In genomic region chr14:73753043-73753886, GRCh38 we compare ENCODE assay signal across 8 cellular contexts. TPM values are rescaled to one million over a fixed set of nuclear protein-coding genes. Genes with fewer than 3 reads are reported as not detected.
DNase-seq lines count a peak whose midpoint lies in the region; ATAC-seq and TF ChIP-seq lines count a peak whose summit lies in the region.

No MANE protein-coding gene starts in this region.

- peaks cover 18% of the 10 kb centered on the region for H3K27me3 Mint-ChIP-seq in GM23338 (ENCODE audit: insufficient read depth, low read depth, poor library complexity)
- H3K27me3 Mint-ChIP-seq in T-helper 1 cell treated with Interleukin-12 subunit alpha and Interleukin-12 subunit beta and Interleukin-4 antibody, amounts not matched to agents 30 μg/mL and 1 μg/mL, for 36 hours (ENCODE audit: low read depth), result no peaks in the 10 kb centered on the region

- H3K4me1 ChIP-seq in GM23338 (ENCODE audit: insufficient read depth) (peaks cover 12% of the 10 kb centered on the region), osteoblast (ENCODE audit: insufficient read depth, low read length) (peaks cover 69% of the 10 kb centered on the region)

- TF ChIP-seq CTCF in GM23338 (conservative IDR thresholded peaks at IDR 0.05; ENCODE audit: low read depth in 2 of 2) (no peak), osteoblast (IDR thresholded peaks at IDR 0.05; ENCODE audit: extremely low read depth, low read depth, low read length) (no peak)

- DNase-seq in GM23338 (ENCODE audit: low spot score) (no peak), epithelial cell of prostate (ENCODE audit: low read depth, low spot score) (no peak), osteoblast (ENCODE audit: insufficient read length, low spot score, missing footprints) (peak; percentile 82), NCI-H2227 treated with DMSO at 0.1 percent for 48 hours (lab: John Stamatoyannopoulos, UW) (no peak), SW480 (ENCODE audit: low spot score) (no peak), cerebellar cortex (ENCODE audit: low spot score) (no peak)

- H3K9me3 Mint-ChIP-seq in GM23338, result no peaks in the 10 kb centered on the region; the same call in 2 of the 3 replicates
- H3K9me3 Mint-ChIP-seq in T-helper 1 cell treated with Interleukin-12 subunit alpha and Interleukin-12 subunit beta and Interleukin-4 antibody, amounts not matched to agents 30 μg/mL and 1 μg/mL, for 36 hours, result no peaks in the 10 kb centered on the region

- H3K4me3 Mint-ChIP-seq in GM23338, result no peak overlapping the region
- peak overlapping the region; percentile 90 for H3K4me3 Mint-ChIP-seq in T-helper 1 cell treated with Interleukin-12 subunit alpha and Interleukin-12 subunit beta and Interleukin-4 antibody, amounts not matched to agents 30 μg/mL and 1 μg/mL, for 36 hours

- no peak overlapping the region for H3K4me3 ChIP-seq in GM23338
- no peak overlapping the region for H3K4me3 ChIP-seq in osteoblast (ENCODE audit: insufficient read depth, low read length)

- H3K27me3 ChIP-seq in GM23338 (ENCODE audit: insufficient read depth) (peaks cover 4% of the 10 kb centered on the region; the same call in 1 of the 2 replicates), osteoblast (ENCODE audit: insufficient read depth, low read length) (no peaks in the 10 kb centered on the region)

- H3K36me3 ChIP-seq in GM23338 (ENCODE audit: insufficient read depth), result no peaks in the 10 kb centered on the region
- H3K36me3 ChIP-seq in osteoblast (ENCODE audit: insufficient read depth, low read length), result no peaks in the 10 kb centered on the region

- H3K27ac Mint-ChIP-seq in GM23338, result peak overlapping the region; percentile 56; the same call in 1 of the 2 replicates
- H3K27ac Mint-ChIP-seq in T-helper 1 cell treated with Interleukin-12 subunit alpha and Interleukin-12 subunit beta and Interleukin-4 antibody, amounts not matched to agents 30 μg/mL and 1 μg/mL, for 36 hours, result peak overlapping the region; percentile 60

- H4K20me1 ChIP-seq in GM23338 (replicated peaks; ENCODE audit: insufficient read depth), result peaks cover 15% of the 10 kb centered on the region
- peaks cover 90% of the 10 kb centered on the region for H4K20me1 ChIP-seq in osteoblast (ENCODE audit: insufficient read depth, low read length)

- H2AFZ ChIP-seq in GM23338 (no peak overlapping the region), osteoblast (ENCODE audit: low read length) (no peak overlapping the region)

- H3K36me3 Mint-ChIP-seq in GM23338 (ENCODE audit: low read depth), result no peaks in the 10 kb centered on the region
- H3K36me3 Mint-ChIP-seq in T-helper 1 cell treated with Interleukin-12 subunit alpha and Interleukin-12 subunit beta and Interleukin-4 antibody, amounts not matched to agents 30 μg/mL and 1 μg/mL, for 36 hours (ENCODE audit: low read depth), result peaks cover 4% of the 10 kb centered on the region

- peaks cover 67% of the 10 kb centered on the region for H3K4me1 Mint-ChIP-seq in GM23338
- H3K4me1 Mint-ChIP-seq in T-helper 1 cell treated with Interleukin-12 subunit alpha and Interleukin-12 subunit beta and Interleukin-4 antibody, amounts not matched to agents 30 μg/mL and 1 μg/mL, for 36 hours (ENCODE audit: low read depth), result peaks cover 91% of the 10 kb centered on the region

- ATAC-seq in GM23338 (no peak), HG03565 (IDR thresholded peaks at IDR 0.05; ENCODE audit: unreplicated experiment) (no peak)

- H3F3A ChIP-seq in GM23338 (replicated peaks; ENCODE audit: low read depth), result no peaks in the 10 kb centered on the region

- H3K79me2 ChIP-seq in GM23338 (replicated peaks; ENCODE audit: insufficient read depth), result peaks cover 60% of the 10 kb centered on the region
- peaks cover 98% of the 10 kb centered on the region for H3K79me2 ChIP-seq in osteoblast (ENCODE audit: insufficient read depth, low read length)

- H3K4me2 ChIP-seq in GM23338 (no peak overlapping the region), osteoblast (ENCODE audit: insufficient read depth, low read length) (peak overlapping the region; percentile 19)

- H3K9me3 ChIP-seq in osteoblast (ENCODE audit: low read depth, low read length), result no peaks in the 10 kb centered on the region

- H3K9me2 ChIP-seq in GM23338 (ENCODE audit: insufficient read depth), result 0 out of 2 replicates have a peak, but pooled peaks cover 5% of the 10 kb centered on the region

- no peak overlapping the region for H3K27ac ChIP-seq in GM23338 (ENCODE audit: low read depth)
- H3K27ac ChIP-seq in epithelial cell of prostate, result peak overlapping the region; percentile 89
- H3K27ac ChIP-seq in osteoblast (ENCODE audit: low read depth, low read length), result peak overlapping the region; percentile 99

TF ChIP-seq in GM23338, 12 proteins besides CTCF, POLR2A, EP300 and RAD21 (continues in another document):
- TF ChIP-seq ZNF114 (CRISPR knock-in tag; IDR thresholded peaks at IDR 0.05) (no peak), ZNF331 (CRISPR knock-in tag; IDR thresholded peaks at IDR 0.05; ENCODE audit: low read depth) (no peak), ETS1 (IDR thresholded peaks at IDR 0.05) (no peak), JUNB (IDR thresholded peaks at IDR 0.05; ENCODE audit: unreplicated experiment) (no peak), NANOG (IDR thresholded peaks at IDR 0.05; ENCODE audit: borderline replicate concordance) (no peak), EZH2 (IDR thresholded peaks at IDR 0.05; ENCODE audit: low read depth, unreplicated experiment) (no peak), ZNF462 (CRISPR knock-in tag; IDR thresholded peaks at IDR 0.05) (no peak)

RNA-seq across cellular contexts. Expression of gene PNMA1, which starts 39.1 kb away (rescaled TPM):
- total RNA-seq in GM23338 (2014; rRNA removed; shearing (Covaris generic)), result 32.9 and 35.6 TPM in 2 replicates
- polyA plus RNA-seq in GM23338 (2016; fragmentation: Nextera tagmentation; extraction: Ambion mirVana), result 18.2 and 19.6 TPM in 2 replicates
- 40.1 and 40.2 TPM in 2 replicates for total RNA-seq in osteoblast
